ENCODE assay signal across 13 cellular contexts in the genomic region with DNA sequence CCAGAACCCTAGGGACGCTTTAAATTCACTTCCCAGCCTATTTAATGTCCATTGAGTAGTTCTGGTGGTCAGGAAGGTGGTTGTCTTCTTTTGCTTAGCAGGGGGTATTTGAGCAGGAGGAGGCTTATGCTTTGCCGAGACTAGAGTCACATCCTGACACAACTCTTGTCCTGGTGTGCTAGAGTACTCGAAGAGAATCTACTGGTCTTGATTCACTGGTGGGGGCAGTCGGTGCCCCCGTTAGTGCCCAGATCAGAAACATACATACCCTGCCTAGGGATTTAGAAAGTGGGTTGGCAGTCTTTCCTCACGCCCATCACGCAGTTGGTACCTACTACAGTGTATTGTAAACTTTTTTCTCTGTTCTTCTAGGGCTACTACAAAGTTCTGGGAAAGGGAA. TPM values are rescaled to one million over a fixed set of nuclear protein-coding genes. Genes with fewer than 3 reads are reported as not detected.
DNase-seq lines count a peak whose midpoint lies in the region; ATAC-seq and TF ChIP-seq lines count a peak whose summit lies in the region.
"Had no signal": no experiment of that assay in that cellular context is flagged by ENCODE, and none has a peak within 500 bp of the region (broad histone marks: within the 10 kb centered on the region; RNA-seq: fewer than 3 reads in every experiment).

No MANE protein-coding gene starts in this region.

- H3K4me3 ChIP-seq in DND-41 (ENCODE audit: low read depth in 1 of 2, low read length in 2 of 2) (peak overlapping the region in 1 of 2 experiments; percentile 8; a peak in 1 of 4 replicates), KMS-11 (IDR thresholded peaks at IDR 0.05; ENCODE audit: insufficient read depth, low read depth, low read length) (no peak overlapping the region), WERI-Rb-1 (ENCODE audit: low read depth, low read length) (no peak overlapping the region)

- peaks cover 5% of the 10 kb centered on the region for H3K9me3 Mint-ChIP-seq in activated naive CD8-positive, alpha-beta T cell treated with anti-CD3 and anti-CD28 coated beads, Interleukin-2, amount 50 U/mL, for 24 hours
- no peaks in the 10 kb centered on the region for H3K9me3 Mint-ChIP-seq in natural killer cell

- H3K9ac ChIP-seq in DND-41 (ENCODE audit: low read depth, low read length), result 0 out of 2 replicates have a peak overlapping the region, but pooled peaks have one; percentile 2
- H3K9ac ChIP-seq in KMS-11, result peak overlapping the region; percentile 0; the same call in 1 of the 2 replicates

- H3K9me3 ChIP-seq in DND-41 (ENCODE audit: insufficient read depth, low read length, severe bottlenecking) (no peaks in the 10 kb centered on the region), WERI-Rb-1 (ENCODE audit: severe bottlenecking) (no peaks in the 10 kb centered on the region)

- peaks cover 78% of the 10 kb centered on the region for H3K4me1 Mint-ChIP-seq in activated naive CD8-positive, alpha-beta T cell treated with anti-CD3 and anti-CD28 coated beads, Interleukin-2, amount 50 U/mL, for 24 hours
- peaks cover 57 to 62% of the 10 kb centered on the region in 2 donors for H3K4me1 Mint-ChIP-seq in natural killer cell

- no peak overlapping the region for H2AFZ ChIP-seq in DND-41 (ENCODE audit: low read depth, low read length)
- no peak overlapping the region for H2AFZ ChIP-seq in KMS-11 (ENCODE audit: low read depth)

- H3K36me3 Mint-ChIP-seq in activated naive CD8-positive, alpha-beta T cell treated with anti-CD3 and anti-CD28 coated beads, Interleukin-2, amount 50 U/mL, for 24 hours (ENCODE audit: low read depth), result peaks cover 79% of the 10 kb centered on the region
- H3K36me3 Mint-ChIP-seq in natural killer cell, result no peaks in the 10 kb centered on the region

- peaks cover 70% of the 10 kb centered on the region for H3K4me1 ChIP-seq in DND-41 (ENCODE audit: insufficient read depth, low read length)
- H3K4me1 ChIP-seq in KMS-11 (ENCODE audit: low read depth, poor library complexity, severe bottlenecking), result peaks cover 48% of the 10 kb centered on the region

- peak overlapping the region; percentile 99 for H3K27ac Mint-ChIP-seq in activated naive CD8-positive, alpha-beta T cell treated with anti-CD3 and anti-CD28 coated beads, Interleukin-2, amount 50 U/mL, for 24 hours
- H3K27ac Mint-ChIP-seq in natural killer cell, result peak overlapping the region; percentile 30 to 52

- peak overlapping the region; percentile 67 for H3K4me2 ChIP-seq in DND-41 (ENCODE audit: insufficient read depth, low read length)
- H3K4me2 ChIP-seq in KMS-11, result peak overlapping the region; percentile 66

- TF ChIP-seq CTCF in DND-41 (IDR thresholded peaks at IDR 0.05; ENCODE audit: borderline replicate concordance, extremely low read depth, low read length, poor library complexity, severe bottlenecking), result no peak
- TF ChIP-seq CTCF in KMS-11 (conservative IDR thresholded peaks at IDR 0.05; ENCODE audit: low read depth, low read length), result no peak
- TF ChIP-seq CTCF in natural killer cell (IDR thresholded peaks at IDR 0.05), result no peak
- no peak for TF ChIP-seq CTCF in WERI-Rb-1 (IDR thresholded peaks at IDR 0.05; ENCODE audit: low read depth, low read length)

- H4K20me1 ChIP-seq in DND-41 (ENCODE audit: insufficient read depth, low read length) (peaks cover 29% of the 10 kb centered on the region), KMS-11 (ENCODE audit: insufficient read depth) (no peaks in the 10 kb centered on the region)

- DNase-seq in DND-41, result no peak
- no peak for DNase-seq in activated naive CD8-positive, alpha-beta T cell treated with anti-CD3 and anti-CD28 coated beads, Interleukin-2, amount 50 U/mL, for 24 hours
- no peak for DNase-seq in natural killer cell
- DNase-seq in A172 (ENCODE audit: low spot score), result no peak
- DNase-seq in WERI-Rb-1, result no peak
- no peak for DNase-seq in GM19240 (ENCODE audit: insufficient read length, low spot score)
- DNase-seq: activated CD4-positive, alpha-beta T cell treated with anti-CD3 and anti-CD28 coated beads for 4 hours; cerebellar nuclear complex; naive B cell; NCI-H1092 treated with DMSO at 0.1 percent for 48 hours; stimulated activated CD4-positive, alpha-beta T cell treated with anti-CD3 and anti-CD28 coated beads, Interleukin-4, amount 100 ng/mL, for 24 hours; trophoblast cell had no signal

- peaks cover 47% of the 10 kb centered on the region for H3K36me3 ChIP-seq in DND-41 (ENCODE audit: insufficient read depth, low read length)
- H3K36me3 ChIP-seq in KMS-11 (ENCODE audit: insufficient read depth), result peaks cover 21% of the 10 kb centered on the region; the same call in 1 of the 2 replicates
- H3K36me3 ChIP-seq in WERI-Rb-1, result peaks cover 60% of the 10 kb centered on the region

- H3K79me2 ChIP-seq in DND-41 (ENCODE audit: insufficient read depth, low read length) (peaks cover 65% of the 10 kb centered on the region), KMS-11 (ENCODE audit: insufficient read depth, low read depth) (peaks cover 41% of the 10 kb centered on the region)

- intact Hi-C loops in natural killer cell (cut with micrococcal nuclease), result no loop called here

- peak overlapping the region; percentile 99 for H3K4me3 Mint-ChIP-seq in activated naive CD8-positive, alpha-beta T cell treated with anti-CD3 and anti-CD28 coated beads, Interleukin-2, amount 50 U/mL, for 24 hours
- peak overlapping the region; percentile 45 for H3K4me3 Mint-ChIP-seq in natural killer cell

- no peak overlapping the region for H3K27ac ChIP-seq in DND-41 (ENCODE audit: low read length)
- H3K27ac ChIP-seq in KMS-11, result peak overlapping the region; percentile 89; the same call in 1 of the 2 replicates
- no peak overlapping the region for H3K27ac ChIP-seq in WERI-Rb-1

- H3K27me3 ChIP-seq in DND-41 (ENCODE audit: insufficient read depth, low read length, poor library complexity) (no peaks in the 10 kb centered on the region), KMS-11 (ENCODE audit: insufficient read depth, low read depth) (no peaks in the 10 kb centered on the region), WERI-Rb-1 (ENCODE audit: insufficient read depth, low read depth, severe bottlenecking) (no peaks in the 10 kb centered on the region)

- H3K27me3 Mint-ChIP-seq in activated naive CD8-positive, alpha-beta T cell treated with anti-CD3 and anti-CD28 coated beads, Interleukin-2, amount 50 U/mL, for 24 hours, result no peaks in the 10 kb centered on the region
- H3K27me3 Mint-ChIP-seq in natural killer cell (ENCODE audit: low read depth in 2 of 2), result no peaks in the 10 kb centered on the region
- H3K27me3 Mint-ChIP-seq: naive B cell had no signal

- ATAC-seq in DND-41 (ENCODE audit: insufficient read depth, low read depth) (no peak), natural killer cell (no peak)
- ATAC-seq in activated naive CD8-positive, alpha-beta T cell treated with anti-CD3 and anti-CD28 coated beads, Interleukin-2, amount 50 U/mL, for 24 hours, result no peak

RNA-seq across cellular contexts. Expression of gene RPL27A, which starts 2.7 kb away (rescaled TPM):
- total RNA-seq in natural killer cell, result 1,000 to 10,000 TPM in 1 of 3 donors, 100 to 1,000 TPM in 2; 672 to 1,208 (median 807) TPM
- 724 and 1,393 TPM in 2 replicates for total RNA-seq in A172 (2014; rRNA removed; shearing (Covaris generic))

RNA-seq across cellular contexts. Expression of gene TRIM66, which starts 2.8 kb away (rescaled TPM):
- total RNA-seq in natural killer cell, result 10 to 100 TPM; 13.7 to 24.4 (median 14.3) TPM
- 1.4 and 1.8 TPM in 2 replicates for total RNA-seq in A172 (2014; rRNA removed; shearing (Covaris generic))
